In the genomic region with DNA sequence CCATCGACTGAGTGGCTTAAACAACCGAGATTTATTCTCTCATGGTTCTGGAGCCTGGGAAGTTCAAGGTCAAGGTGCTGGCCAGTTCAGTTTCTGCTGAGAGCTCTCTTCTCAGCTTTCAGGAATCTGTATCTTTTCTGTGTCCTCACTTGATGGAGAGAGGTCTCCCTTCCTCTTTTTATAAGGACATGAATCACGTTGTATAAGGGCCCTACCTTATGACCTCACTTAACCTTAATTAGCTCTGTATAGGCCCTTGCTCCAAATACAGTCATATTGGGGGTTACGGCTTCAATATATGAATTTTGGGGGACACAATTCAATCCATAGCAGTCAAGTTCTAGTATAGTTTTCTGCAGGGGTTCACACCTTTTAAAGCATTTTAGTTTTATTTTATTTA, we compare ENCODE assay signal across 1 cellular context.
A peak's percentile ranks its signal among the peaks of the same experiment; 100 is the strongest.
TF ChIP-seq lines count a peak whose summit lies in the region.

No MANE protein-coding gene starts in this region.

TF ChIP-seq in GM12878, 131 proteins besides CTCF, POLR2A, EP300 and RAD21 (continued from another document):
- TF ChIP-seq MYB (IDR thresholded peaks at IDR 0.05; ENCODE audit: borderline replicate concordance, low read depth, low read length) (no peak), CHD1 (IDR thresholded peaks at IDR 0.05; ENCODE audit: low read depth, low read length) (no peak), SMAD1 (IDR thresholded peaks at IDR 0.05; ENCODE audit: low read depth, partially characterized antibody) (no peak), KDM1A (IDR thresholded peaks at IDR 0.05; ENCODE audit: borderline replicate concordance) (no peak), ETV6 (conservative IDR thresholded peaks at IDR 0.05 in 1 of 2, IDR thresholded peaks at IDR 0.05 in 1 of 2; ENCODE audit: borderline replicate concordance in 1 of 2, low read depth in 1 of 2) (no peak), NR2F1 (conservative IDR thresholded peaks at IDR 0.05) (peak; percentile 22; the same call in 1 of the 2 replicates), ELK1 (IDR thresholded peaks at IDR 0.05; ENCODE audit: low read depth, low read length) (no peak), PKNOX1 (IDR thresholded peaks at IDR 0.05) (no peak), TBL1XR1 (IDR thresholded peaks at IDR 0.05; ENCODE audit: low read depth, low read length) (no peak), SPI1 (IDR thresholded peaks at IDR 0.05; ENCODE audit: borderline replicate concordance, insufficient read depth, low read depth, low read length) (peak; percentile 44; the same call in 1 of the 2 replicates), SP1 (IDR thresholded peaks at IDR 0.05; ENCODE audit: low read depth, low read length) (no peak), SUPT20H (IDR thresholded peaks at IDR 0.05; ENCODE audit: borderline replicate concordance, control insufficient read depth, low read depth, low read length) (no peak), RUNX3 (IDR thresholded peaks at IDR 0.05; ENCODE audit: low read length) (no peak), GATAD2B (conservative IDR thresholded peaks at IDR 0.05; ENCODE audit: low read depth) (no peak)
- TF ChIP-seq, protein P1, sequence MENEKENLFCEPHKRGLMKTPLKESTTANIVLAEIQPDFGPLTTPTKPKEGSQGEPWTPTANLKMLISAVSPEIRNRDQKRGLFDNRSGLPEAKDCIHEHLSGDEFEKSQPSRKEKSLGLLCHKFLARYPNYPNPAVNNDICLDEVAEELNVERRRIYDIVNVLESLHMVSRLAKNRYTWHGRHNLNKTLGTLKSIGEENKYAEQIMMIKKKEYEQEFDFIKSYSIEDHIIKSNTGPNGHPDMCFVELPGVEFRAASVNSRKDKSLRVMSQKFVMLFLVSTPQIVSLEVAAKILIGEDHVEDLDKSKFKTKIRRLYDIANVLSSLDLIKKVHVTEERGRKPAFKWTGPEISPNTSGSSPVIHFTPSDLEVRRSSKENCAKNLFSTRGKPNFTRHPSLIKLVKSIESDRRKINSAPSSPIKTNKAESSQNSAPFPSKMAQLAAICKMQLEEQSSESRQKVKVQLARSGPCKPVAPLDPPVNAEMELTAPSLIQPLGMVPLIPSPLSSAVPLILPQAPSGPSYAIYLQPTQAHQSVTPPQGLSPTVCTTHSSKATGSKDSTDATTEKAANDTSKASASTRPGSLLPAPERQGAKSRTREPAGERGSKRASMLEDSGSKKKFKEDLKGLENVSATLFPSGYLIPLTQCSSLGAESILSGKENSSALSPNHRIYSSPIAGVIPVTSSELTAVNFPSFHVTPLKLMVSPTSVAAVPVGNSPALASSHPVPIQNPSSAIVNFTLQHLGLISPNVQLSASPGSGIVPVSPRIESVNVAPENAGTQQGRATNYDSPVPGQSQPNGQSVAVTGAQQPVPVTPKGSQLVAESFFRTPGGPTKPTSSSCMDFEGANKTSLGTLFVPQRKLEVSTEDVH (IDR thresholded peaks at IDR 0.05; ENCODE audit: low read depth, partially characterized antibody), result no peak
- TF ChIP-seq, protein P2, sequence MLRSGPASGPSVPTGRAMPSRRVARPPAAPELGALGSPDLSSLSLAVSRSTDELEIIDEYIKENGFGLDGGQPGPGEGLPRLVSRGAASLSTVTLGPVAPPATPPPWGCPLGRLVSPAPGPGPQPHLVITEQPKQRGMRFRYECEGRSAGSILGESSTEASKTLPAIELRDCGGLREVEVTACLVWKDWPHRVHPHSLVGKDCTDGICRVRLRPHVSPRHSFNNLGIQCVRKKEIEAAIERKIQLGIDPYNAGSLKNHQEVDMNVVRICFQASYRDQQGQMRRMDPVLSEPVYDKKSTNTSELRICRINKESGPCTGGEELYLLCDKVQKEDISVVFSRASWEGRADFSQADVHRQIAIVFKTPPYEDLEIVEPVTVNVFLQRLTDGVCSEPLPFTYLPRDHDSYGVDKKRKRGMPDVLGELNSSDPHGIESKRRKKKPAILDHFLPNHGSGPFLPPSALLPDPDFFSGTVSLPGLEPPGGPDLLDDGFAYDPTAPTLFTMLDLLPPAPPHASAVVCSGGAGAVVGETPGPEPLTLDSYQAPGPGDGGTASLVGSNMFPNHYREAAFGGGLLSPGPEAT (IDR thresholded peaks at IDR 0.05; ENCODE audit: low read depth), result no peak
- TF ChIP-seq, protein P3, sequence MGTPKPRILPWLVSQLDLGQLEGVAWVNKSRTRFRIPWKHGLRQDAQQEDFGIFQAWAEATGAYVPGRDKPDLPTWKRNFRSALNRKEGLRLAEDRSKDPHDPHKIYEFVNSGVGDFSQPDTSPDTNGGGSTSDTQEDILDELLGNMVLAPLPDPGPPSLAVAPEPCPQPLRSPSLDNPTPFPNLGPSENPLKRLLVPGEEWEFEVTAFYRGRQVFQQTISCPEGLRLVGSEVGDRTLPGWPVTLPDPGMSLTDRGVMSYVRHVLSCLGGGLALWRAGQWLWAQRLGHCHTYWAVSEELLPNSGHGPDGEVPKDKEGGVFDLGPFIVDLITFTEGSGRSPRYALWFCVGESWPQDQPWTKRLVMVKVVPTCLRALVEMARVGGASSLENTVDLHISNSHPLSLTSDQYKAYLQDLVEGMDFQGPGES (IDR thresholded peaks at IDR 0.05), result no peak
TF ChIP-seq in GM12878: peak in this region for 3.
